In the genomic region with DNA sequence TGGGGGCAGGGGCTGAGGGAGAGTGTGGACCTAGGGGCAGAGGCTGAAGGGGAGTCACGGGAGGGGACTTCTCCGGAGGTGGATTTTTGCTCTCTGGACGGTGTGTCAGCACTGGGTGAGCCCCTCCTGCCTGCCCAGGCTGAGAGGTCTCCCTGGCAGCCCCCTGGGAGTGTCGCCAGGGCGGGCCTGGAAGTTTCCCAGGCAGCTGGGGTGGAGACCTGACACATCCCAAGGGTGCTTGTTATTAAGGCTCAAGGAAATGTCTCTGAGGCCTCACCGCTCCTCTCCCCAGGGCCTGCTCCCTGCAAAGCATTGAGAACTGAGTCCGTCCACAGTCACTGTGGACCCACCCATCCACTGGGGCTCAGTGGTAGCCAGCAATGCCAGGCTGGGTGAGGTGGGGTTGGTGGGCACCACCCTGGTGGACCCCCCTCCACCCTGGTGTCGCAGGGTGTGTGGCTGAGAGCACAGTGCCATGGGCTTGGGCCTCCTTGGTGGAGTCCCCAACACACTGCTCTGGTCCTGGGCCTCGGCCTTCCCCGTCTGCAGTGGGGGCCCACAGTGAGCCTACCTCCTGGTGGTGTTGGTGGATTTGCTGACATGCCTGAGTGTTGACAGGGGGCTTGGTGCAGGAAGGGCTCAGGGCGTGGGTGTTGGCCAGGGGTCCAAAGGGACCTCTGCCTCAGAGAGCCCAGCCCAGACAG, we compare ENCODE assay signal across 10 cellular contexts. TPM values are rescaled to one million over a fixed set of nuclear protein-coding genes. Genes with fewer than 3 reads are reported as not detected.
DNase-seq lines count a peak whose midpoint lies in the region; ATAC-seq, FAIRE-seq and TF ChIP-seq lines count a peak whose summit lies in the region.
"Had no signal": no experiment of that assay in that cellular context is flagged by ENCODE, and none has a peak within 500 bp of the region (broad histone marks: within the 10 kb centered on the region; RNA-seq: fewer than 3 reads in every experiment).

No MANE protein-coding gene starts in this region.

- H3K9me3 ChIP-seq in CD4-positive, CD25-positive, alpha-beta regulatory T cell (ENCODE audit: control insufficient read depth in 2 of 2, low read length in 2 of 2): no peaks in the 10 kb centered on the region
- H3K9me3 ChIP-seq in T-helper 17 cell (ENCODE audit: control insufficient read depth, low read length, poor library complexity, severe bottlenecking) (no peaks in the 10 kb centered on the region), pancreas (no peaks in the 10 kb centered on the region)

- peak overlapping the region; percentile 23 for H3K27ac ChIP-seq in CD4-positive, CD25-positive, alpha-beta regulatory T cell (ENCODE audit: insufficient read depth, low read length, poor library complexity, severe bottlenecking)
- peak overlapping the region; percentile 8 to 77 (median 58) for H3K27ac ChIP-seq in pancreas

- peaks cover 0 to 54% (median 25%) of the 10 kb centered on the region in 4 donors for H3K4me1 Mint-ChIP-seq in CD4-positive, CD25-positive, alpha-beta regulatory T cell
- peaks cover 24% of the 10 kb centered on the region for H3K4me1 Mint-ChIP-seq in T-helper 17 cell

- H3K27me3 Mint-ChIP-seq in CD4-positive, CD25-positive, alpha-beta regulatory T cell: no peaks in the 10 kb centered on the region
- H3K27me3 Mint-ChIP-seq in T-helper 17 cell: peaks cover 5% of the 10 kb centered on the region

- no peaks in the 10 kb centered on the region for H3K9me3 Mint-ChIP-seq in CD4-positive, CD25-positive, alpha-beta regulatory T cell

- DNase-seq in CD4-positive, CD25-positive, alpha-beta regulatory T cell: no peak
- DNase-seq in T-helper 17 cell: no peak
- peak; percentile 37 for DNase-seq in fibroblast of mammary gland (ENCODE audit: low read depth)
- DNase-seq in pancreas: peak in 3 of 6 donors; percentile 21 to 76 (median 44)
- no peak for DNase-seq in NCI-H510A treated with DMSO at 0.1 percent for 48 hours (lab: John Stamatoyannopoulos, UW)
- no peak for DNase-seq in activated gamma-delta T cell treated with Interleukin-2 at 50 U/mL for 16 hours
- DNase-seq in NCI-H1105 treated with DMSO at 0.1 percent for 48 hours (lab: John Stamatoyannopoulos, UW): no peak
- DNase-seq: NCI-H226 had no signal

- H3K36me3 Mint-ChIP-seq in CD4-positive, CD25-positive, alpha-beta regulatory T cell: no peaks in the 10 kb centered on the region
- no peaks in the 10 kb centered on the region for H3K36me3 Mint-ChIP-seq in T-helper 17 cell (ENCODE audit: low read depth)

- no peak overlapping the region for H3K27ac Mint-ChIP-seq in CD4-positive, CD25-positive, alpha-beta regulatory T cell
- no peak overlapping the region for H3K27ac Mint-ChIP-seq in T-helper 17 cell

- FAIRE-seq in pancreas (lab: Jason Lieb, UNC): no peak

- H3K4me3 Mint-ChIP-seq in CD4-positive, CD25-positive, alpha-beta regulatory T cell: peak overlapping the region; percentile 21 to 54 (median 50)
- peak overlapping the region; percentile 56 for H3K4me3 Mint-ChIP-seq in T-helper 17 cell

- no peaks in the 10 kb centered on the region for H3K27me3 ChIP-seq in CD4-positive, CD25-positive, alpha-beta regulatory T cell (ENCODE audit: control insufficient read depth, insufficient read depth, low read length)
- no peaks in the 10 kb centered on the region for H3K27me3 ChIP-seq in pancreas

- H3K36me3 ChIP-seq in CD4-positive, CD25-positive, alpha-beta regulatory T cell (ENCODE audit: control insufficient read depth, insufficient read depth, low read length): no peaks in the 10 kb centered on the region
- H3K36me3 ChIP-seq in pancreas: no peaks in the 10 kb centered on the region

- H3K4me3 ChIP-seq in CD4-positive, CD25-positive, alpha-beta regulatory T cell (ENCODE audit: low read depth, low read length): no peak overlapping the region
- H3K4me3 ChIP-seq in fibroblast of mammary gland (ENCODE audit: control insufficient read depth, low read depth, low read length): peak overlapping the region; percentile 73
- H3K4me3 ChIP-seq in pancreas: peak overlapping the region in 2 of 4 donors; percentile 12 to 26

- intact Hi-C loops in pancreas (cut with DNase I): no loop called here

- WGBS in pancreas, 2 donors: 69 to 74% methylated on average over 9 to 11 of the region's 11 CpGs

- ATAC-seq in CD4-positive, CD25-positive, alpha-beta regulatory T cell (ENCODE audit: low read depth in 2 of 2): no peak
- ATAC-seq in T-helper 17 cell (no peak), pancreas (no peak), HG02970 (IDR thresholded peaks at IDR 0.05; ENCODE audit: low FRiP score, unreplicated experiment) (no peak)
- ATAC-seq: left colon had no signal

- peaks cover 48% of the 10 kb centered on the region for H3K4me1 ChIP-seq in CD4-positive, CD25-positive, alpha-beta regulatory T cell (ENCODE audit: control insufficient read depth, insufficient read depth, low read length, poor library complexity, severe bottlenecking)
- H3K4me1 ChIP-seq in pancreas: peaks cover 30 to 52% (median 34%) of the 10 kb centered on the region in 3 donors

- TF ChIP-seq CTCF in fibroblast of mammary gland (conservative IDR thresholded peaks at IDR 0.05; ENCODE audit: control insufficient read depth, insufficient read depth, low read depth, low read length) (no peak), pancreas (IDR thresholded peaks at IDR 0.05) (no peak)

RNA-seq across cellular contexts. Expression of gene CD81, which starts 2.5 kb away (rescaled TPM):
- total RNA-seq in CD4-positive, CD25-positive, alpha-beta regulatory T cell: 156 TPM
- 10 to 100 TPM; 13.2 to 35.4 (median 16.2) TPM for polyA plus RNA-seq in CD4-positive, CD25-positive, alpha-beta regulatory T cell
- total RNA-seq in T-helper 17 cell (100 to 1,000 TPM; 153 to 194 TPM), pancreas (100 to 1,000 TPM; 154 to 337 (median 236) TPM)
- polyA plus RNA-seq in pancreas: 100 to 1,000 TPM; 166 to 392 TPM

RNA-seq across cellular contexts. Expression of gene TSSC4, which starts 20.9 kb away (rescaled TPM):
- total RNA-seq in CD4-positive, CD25-positive, alpha-beta regulatory T cell: 59.6 TPM
- 10 to 100 TPM; 68.5 to 97.4 (median 76.9) TPM for polyA plus RNA-seq in CD4-positive, CD25-positive, alpha-beta regulatory T cell
- total RNA-seq in T-helper 17 cell (10 to 100 TPM; 47.9 to 60.3 TPM), pancreas (10 to 100 TPM; 16.8 to 27.7 (median 19.7) TPM)
- polyA plus RNA-seq in pancreas: 10 to 100 TPM; 54.3 to 60.0 TPM
